In the genomic region with DNA sequence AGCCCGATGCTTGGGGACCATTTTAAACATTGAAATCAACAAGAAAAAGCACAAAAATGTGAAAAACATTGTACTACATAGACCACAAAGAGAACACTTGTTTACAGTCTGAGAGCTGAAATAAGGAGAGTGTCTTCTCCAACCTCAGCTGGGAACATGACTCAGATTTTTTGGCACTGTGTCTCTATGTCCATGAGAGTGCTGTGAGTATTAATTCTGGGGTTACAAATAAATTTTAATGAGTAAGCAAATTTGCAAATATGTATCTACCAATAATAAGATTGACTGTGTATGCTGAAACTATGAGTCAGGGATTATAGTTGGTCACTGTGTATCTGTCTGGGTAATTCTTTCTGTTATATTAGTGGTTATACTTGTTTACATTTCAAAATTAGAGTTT, we compare ENCODE assay signal across 10 cellular contexts.
DNase-seq lines count a peak whose midpoint lies in the region; ATAC-seq, FAIRE-seq and TF ChIP-seq lines count a peak whose summit lies in the region.
"Had no signal": no experiment of that assay in that cellular context is flagged by ENCODE, and none has a peak within 500 bp of the region (broad histone marks: within the 10 kb centered on the region; RNA-seq: fewer than 3 reads in every experiment).

No MANE protein-coding gene starts in this region.

- H2AFZ ChIP-seq in HepG2 (ENCODE audit: low read length): no peak overlapping the region

- H3K27ac ChIP-seq in HepG2 (ENCODE audit: extremely low read length, insufficient read depth, low read length) (peak overlapping the region; percentile 83), coronary artery (no peak overlapping the region), endodermal cell (ENCODE audit: low read depth, low read length) (no peak overlapping the region)

- H3K27me3 ChIP-seq in HepG2 (ENCODE audit: control insufficient read depth in 1 of 2, insufficient read depth in 2 of 2, low read length in 2 of 2) (no peaks in the 10 kb centered on the region), endodermal cell (ENCODE audit: control insufficient read depth, insufficient read depth, low read length, poor library complexity, severe bottlenecking) (no peaks in the 10 kb centered on the region)

- no peak for TF ChIP-seq RAD21 in HepG2 (CRISPR knock-in tag; IDR thresholded peaks at IDR 0.05)

- peak; percentile 35; the same call in 2 of the 3 replicates for ATAC-seq in HepG2
- no peak for ATAC-seq in WTC11

- H3K36me3 ChIP-seq in HepG2 (replicated peaks in 1 of 2; ENCODE audit: control insufficient read depth in 1 of 2, insufficient read depth in 2 of 2, low read length in 2 of 2) (no peaks in the 10 kb centered on the region; a peak in 1 of 5 replicates), endodermal cell (ENCODE audit: control insufficient read depth, insufficient read depth, low read length) (no peaks in the 10 kb centered on the region)

- CTCF ChIA-PET in HepG2 (lab: Yijun Ruan, JAX; ENCODE audit: low intra/inter-chr PET ratio, low total read pairs): no interaction called here
- CTCF ChIA-PET in WTC11 (lab: Charles Lee): no interaction called here

- WGBS in HepG2 (ENCODE audit: low lambda C conversion rate): 65% methylated on average over 1 of the region's 1 CpG
- 96% methylated on average over 1 of the region's 1 CpG; no CpG with 5 or more reads in 1 of the 2 experiments for WGBS in endodermal cell (ENCODE audit: insufficient coverage in 1 of 2, insufficient read length in 1 of 2), 2 experiments

- H3K9me3 ChIP-seq in HepG2 (ENCODE audit: low read length): no peaks in the 10 kb centered on the region
- H3K9me3 ChIP-seq in endodermal cell (ENCODE audit: control insufficient read depth, low read length): no peaks in the 10 kb centered on the region

- H3K4me1 ChIP-seq in HepG2 (ENCODE audit: insufficient read depth, low read length) (peaks cover 38% of the 10 kb centered on the region), endodermal cell (ENCODE audit: control insufficient read depth, insufficient read depth, low read length) (peaks cover 16% of the 10 kb centered on the region)

- H3K4me3 Mint-ChIP-seq in chondrocyte (ENCODE audit: unreplicated experiment) (no peak overlapping the region), WTC11 (no peak overlapping the region), endodermal cell (no peak overlapping the region)
- H3K4me3 Mint-ChIP-seq: B cell had no signal

- TF ChIP-seq CTCF in LNCaP clone FGC (IDR thresholded peaks at IDR 0.05; ENCODE audit: control insufficient read depth, extremely low read depth, insufficient read depth) (no peak), chondrocyte (IDR thresholded peaks at IDR 0.05) (no peak), HepG2 (CRISPR knock-in tag; IDR thresholded peaks at IDR 0.05) (no peak), coronary artery (IDR thresholded peaks at IDR 0.05) (no peak), WTC11 (IDR thresholded peaks at IDR 0.05) (no peak), endodermal cell (conservative IDR thresholded peaks at IDR 0.05) (no peak)

- no peaks in the 10 kb centered on the region for H4K20me1 ChIP-seq in HepG2 (ENCODE audit: insufficient read depth, low read length)

- H3K4me1 Mint-ChIP-seq in chondrocyte (ENCODE audit: low read depth) (peaks cover 59% of the 10 kb centered on the region), WTC11 (peaks cover 35% of the 10 kb centered on the region), endodermal cell (peaks cover 23% of the 10 kb centered on the region)

- H3K9me3 Mint-ChIP-seq in chondrocyte (ENCODE audit: low read depth) (no peaks in the 10 kb centered on the region), WTC11 (0 out of 2 replicates have a peak, but pooled peaks cover 3% of the 10 kb centered on the region), endodermal cell (peaks cover 2% of the 10 kb centered on the region)

- DNase-seq in A172 (ENCODE audit: low spot score): peak; percentile 55
- DNase-seq in LNCaP clone FGC (ENCODE audit: low read depth): peak; percentile 34
- no peak for DNase-seq in chondrocyte (ENCODE audit: low spot score)
- DNase-seq in HepG2 (ENCODE audit: low spot score): no peak
- DNase-seq in coronary artery (ENCODE audit: low spot score): no peak
- no peak for DNase-seq in NCI-H748 (lab: John Stamatoyannopoulos, UW; ENCODE audit: unreplicated experiment)
- DNase-seq in WTC11 (ENCODE audit: low spot score): no peak
- no peak for DNase-seq in endodermal cell
- DNase-seq: activated T-cell treated with anti-CD3 and anti-CD28 coated beads for 4 hours had no signal

- H3K9ac ChIP-seq in HepG2 (ENCODE audit: insufficient read depth, low read depth, low read length) (0 out of 2 replicates have a peak overlapping the region, but pooled peaks have one; percentile 11), endodermal cell (ENCODE audit: extremely low read depth, low read length, poor library complexity, severe bottlenecking) (no peak overlapping the region)

- TF ChIP-seq EP300 in HepG2 (IDR thresholded peaks at IDR 0.05; ENCODE audit: low read depth in 2 of 2, low read length in 2 of 2): no peak
- TF ChIP-seq EP300 in HepG2 (CRISPR knock-in tag; IDR thresholded peaks at IDR 0.05; ENCODE audit: borderline replicate concordance): no peak

- no peak for FAIRE-seq in HepG2 (lab: Jason Lieb, UNC)

- H3K4me3 ChIP-seq in LNCaP clone FGC (ENCODE audit: low read depth, low read length) (no peak overlapping the region), HepG2 (replicated peaks in 1 of 3; ENCODE audit: insufficient read depth in 1 of 3, low read depth in 2 of 3, low read length in 3 of 3) (no peak overlapping the region), coronary artery (no peak overlapping the region), endodermal cell (ENCODE audit: low read length) (no peak overlapping the region)

- intact Hi-C loops in HepG2 (cut with micrococcal nuclease; ENCODE audit: unreplicated experiment): no loop called here

- in situ Hi-C loops in HepG2 (cut with HindIII; ENCODE audit: extremely low pct_ligation_motif_present, low pct_unique_long_range_greater_than_20kb): no loop called here

- H3K27me3 Mint-ChIP-seq in chondrocyte (ENCODE audit: low read depth): no peaks in the 10 kb centered on the region
- H3K27me3 Mint-ChIP-seq in WTC11 (ENCODE audit: low read depth): no peaks in the 10 kb centered on the region
- H3K27me3 Mint-ChIP-seq in endodermal cell (ENCODE audit: insufficient read depth): no peaks in the 10 kb centered on the region
- H3K27me3 Mint-ChIP-seq: B cell had no signal

- POLR2A ChIA-PET in HepG2 (lab: Yijun Ruan, JAX) (interaction anchor here (0.5 to 4.7 kb wide), 2 partner anchors 11 to 14 kb away, joined by 3 to 64 read pairs; no protein-coding TSS in a partner anchor), WTC11 (lab: Charles Lee) (no interaction called here)

- H3K27ac Mint-ChIP-seq in chondrocyte (ENCODE audit: unreplicated experiment) (peak overlapping the region; percentile 74), WTC11 (no peak overlapping the region), endodermal cell (no peak overlapping the region)
- H3K27ac Mint-ChIP-seq: B cell had no signal

- H3K36me3 Mint-ChIP-seq in chondrocyte (ENCODE audit: low read depth) (no peaks in the 10 kb centered on the region), WTC11 (no peaks in the 10 kb centered on the region), endodermal cell (ENCODE audit: low read depth) (no peaks in the 10 kb centered on the region)

- TF ChIP-seq POLR2A in HepG2 (IDR thresholded peaks at IDR 0.05; ENCODE audit: insufficient read depth in 1 of 2, low read depth in 2 of 2, low read length in 2 of 2): no peak

- 0 out of 2 replicates have a peak overlapping the region, but pooled peaks have one; percentile 26 for H3K4me2 ChIP-seq in HepG2 (ENCODE audit: low read depth, low read length)

- no TSS peak for BruUV-seq in HepG2 (replicated peaks; lab: Mats Ljungman, UMichigan)

- H3K79me2 ChIP-seq in HepG2 (ENCODE audit: insufficient read depth, low read length): no peaks in the 10 kb centered on the region

TF ChIP-seq in HepG2, 621 proteins besides CTCF, POLR2A, EP300 and RAD21 (continues in another document):
- TF ChIP-seq ZNF282 (IDR thresholded peaks at IDR 0.05; ENCODE audit: partially characterized antibody): no peak
- TF ChIP-seq ZNF24 (IDR thresholded peaks at IDR 0.05): no peak
- TF ChIP-seq SRF (IDR thresholded peaks at IDR 0.05; ENCODE audit: low read depth, low read length): no peak
- TF ChIP-seq HDAC6 (IDR thresholded peaks at IDR 0.05; ENCODE audit: low read depth, low read length): no peak
- TF ChIP-seq SOX6 (IDR thresholded peaks at IDR 0.05): no peak
- no peak for TF ChIP-seq SOX6 (CRISPR knock-in tag; IDR thresholded peaks at IDR 0.05)
- no peak for TF ChIP-seq ZSCAN12 (CRISPR knock-in tag; IDR thresholded peaks at IDR 0.05)
- no peak for TF ChIP-seq NR2F6 (IDR thresholded peaks at IDR 0.05)
- TF ChIP-seq NR2F6 (CRISPR knock-in tag; IDR thresholded peaks at IDR 0.05): no peak
- TF ChIP-seq ZNF777 (CRISPR knock-in tag; IDR thresholded peaks at IDR 0.05): no peak
- TF ChIP-seq MAFK (conservative IDR thresholded peaks at IDR 0.05 in 1 of 2, IDR thresholded peaks at IDR 0.05 in 1 of 2; ENCODE audit: low read length in 2 of 2): peak; percentile 91 to 95
- TF ChIP-seq ZNF260 (CRISPR knock-in tag; IDR thresholded peaks at IDR 0.05; ENCODE audit: borderline replicate concordance, low read depth): no peak

TF ChIP-seq in WTC11, 78 proteins besides CTCF, POLR2A, EP300 and RAD21 (continues in another document):
- no peak for TF ChIP-seq JUN (CRISPR knock-in tag; IDR thresholded peaks at IDR 0.05)
- TF ChIP-seq, protein P1, sequence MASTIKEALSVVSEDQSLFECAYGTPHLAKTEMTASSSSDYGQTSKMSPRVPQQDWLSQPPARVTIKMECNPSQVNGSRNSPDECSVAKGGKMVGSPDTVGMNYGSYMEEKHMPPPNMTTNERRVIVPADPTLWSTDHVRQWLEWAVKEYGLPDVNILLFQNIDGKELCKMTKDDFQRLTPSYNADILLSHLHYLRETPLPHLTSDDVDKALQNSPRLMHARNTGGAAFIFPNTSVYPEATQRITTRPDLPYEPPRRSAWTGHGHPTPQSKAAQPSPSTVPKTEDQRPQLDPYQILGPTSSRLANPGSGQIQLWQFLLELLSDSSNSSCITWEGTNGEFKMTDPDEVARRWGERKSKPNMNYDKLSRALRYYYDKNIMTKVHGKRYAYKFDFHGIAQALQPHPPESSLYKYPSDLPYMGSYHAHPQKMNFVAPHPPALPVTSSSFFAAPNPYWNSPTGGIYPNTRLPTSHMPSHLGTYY (CRISPR knock-in tag; IDR thresholded peaks at IDR 0.05): no peak
- no peak for TF ChIP-seq IRF2 (CRISPR knock-in tag; IDR thresholded peaks at IDR 0.05; ENCODE audit: borderline replicate concordance, low read depth)
- TF ChIP-seq, protein P2, sequence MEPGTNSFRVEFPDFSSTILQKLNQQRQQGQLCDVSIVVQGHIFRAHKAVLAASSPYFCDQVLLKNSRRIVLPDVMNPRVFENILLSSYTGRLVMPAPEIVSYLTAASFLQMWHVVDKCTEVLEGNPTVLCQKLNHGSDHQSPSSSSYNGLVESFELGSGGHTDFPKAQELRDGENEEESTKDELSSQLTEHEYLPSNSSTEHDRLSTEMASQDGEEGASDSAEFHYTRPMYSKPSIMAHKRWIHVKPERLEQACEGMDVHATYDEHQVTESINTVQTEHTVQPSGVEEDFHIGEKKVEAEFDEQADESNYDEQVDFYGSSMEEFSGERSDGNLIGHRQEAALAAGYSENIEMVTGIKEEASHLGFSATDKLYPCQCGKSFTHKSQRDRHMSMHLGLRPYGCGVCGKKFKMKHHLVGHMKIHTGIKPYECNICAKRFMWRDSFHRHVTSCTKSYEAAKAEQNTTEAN (CRISPR knock-in tag; IDR thresholded peaks at IDR 0.05): no peak

Comparison
In these comparisons a context has a peak if more than half of its experiments do, and no peak if none do; other contexts are left out.
1. DNase-seq: peak in A172 (single experiment) and LNCaP clone FGC (single experiment); none in chondrocyte (single experiment), HepG2 (single experiment), coronary artery (single experiment), NCI-H748 (single experiment), WTC11 (single experiment) and endodermal cell (single experiment).